27 cellular contexts compared by ENCODE assay signal in genomic region chr15:39458131-39458530, GRCh38.
"Had no signal": no experiment of that assay in that cellular context is flagged by ENCODE, and none has a peak within 500 bp of the region (broad histone marks: within the 10 kb centered on the region; RNA-seq: fewer than 3 reads in every experiment).

No MANE protein-coding gene starts in this region.

- H3K9me3 ChIP-seq: colonic mucosa, esophagus squamous epithelium, gastrocnemius medialis, gastroesophageal sphincter, heart left ventricle, heart right ventricle had no signal

- H3K36me3 ChIP-seq: colonic mucosa, esophagus squamous epithelium, gastrocnemius medialis, gastroesophageal sphincter, heart left ventricle, heart right ventricle had no signal

- H3K27me3 ChIP-seq: colonic mucosa, dorsolateral prefrontal cortex, esophagus squamous epithelium, foreskin keratinocyte, gastrocnemius medialis, gastroesophageal sphincter, heart left ventricle, heart right ventricle had no signal

- H3K27ac ChIP-seq: colonic mucosa, coronary artery, dorsolateral prefrontal cortex, epithelial cell of prostate, esophagus squamous epithelium, foreskin keratinocyte, gastrocnemius medialis, gastroesophageal sphincter, heart left ventricle, heart right ventricle had no signal

- FAIRE-seq: colon, endometrium, endothelial cell of umbilical vein, frontal cortex had no signal

- DNase-seq: colonic mucosa; cortex of kidney; dermis blood vessel endothelial cell; dorsolateral prefrontal cortex; effector CD4-positive, alpha-beta T cell; effector CD8-positive, alpha-beta T cell; effector memory CD4-positive, alpha-beta T cell; effector memory CD8-positive, alpha-beta T cell; endodermal cell; erythroblast; esophagus squamous epithelium; foreskin fibroblast; foreskin keratinocyte; foreskin melanocyte; gastrocnemius medialis; glutamatergic neuron; head of caudate nucleus; heart left ventricle; heart right ventricle had no signal

- H3K4me3 ChIP-seq: colonic mucosa, coronary artery, dorsolateral prefrontal cortex, esophagus squamous epithelium, gastrocnemius medialis, gastroesophageal sphincter, heart left ventricle, heart right ventricle had no signal

- ATAC-seq: effector memory CD8-positive, alpha-beta T cell; esophagus mucosa; foreskin keratinocyte; gastrocnemius medialis; gastroesophageal sphincter; heart left ventricle; heart right ventricle had no signal

- H3K4me1 ChIP-seq: colonic mucosa, foreskin keratinocyte had no signal
